ENCODE assay signal across 17 cellular contexts in genomic region chr5:6768590-6769230, GRCh38. TPM values are rescaled to one million over a fixed set of nuclear protein-coding genes. Genes with fewer than 3 reads are reported as not detected.
DNase-seq lines count a peak whose midpoint lies in the region; ATAC-seq, FAIRE-seq and TF ChIP-seq lines count a peak whose summit lies in the region.
"Had no signal": no experiment of that assay in that cellular context is flagged by ENCODE, and none has a peak within 500 bp of the region (broad histone marks: within the 10 kb centered on the region; RNA-seq: fewer than 3 reads in every experiment).

No MANE protein-coding gene starts in this region.

- no peak for TF ChIP-seq EP300 in H1 (IDR thresholded peaks at IDR 0.05; ENCODE audit: borderline replicate concordance in 1 of 2, low read depth in 2 of 2, low read length in 2 of 2)

- no peaks in the 10 kb centered on the region; a peak in 2 of 22 replicates for H4K20me1 ChIP-seq in BLaER1 treated with 17β-estradiol and CSF1 and Interleukin-3, amounts not matched to agents 10 nM and 100 nM
- no peaks in the 10 kb centered on the region for H4K20me1 ChIP-seq in H1 (replicated peaks in 1 of 2; ENCODE audit: control insufficient read depth in 1 of 2, insufficient read depth in 2 of 2, low read length in 2 of 2)

- H3K56ac ChIP-seq in H1 (replicated peaks; ENCODE audit: insufficient read length, low read depth, low read length) = no peak overlapping the region

- CTCF ChIA-PET in A673 (lab: Charles Lee) = no interaction called here
- CTCF ChIA-PET in Panc1 (lab: Charles Lee) = no interaction called here
- CTCF ChIA-PET in H1 (lab: Charles Lee; ENCODE audit: partially characterized antibody) = interaction anchor here (0.6 to 8.4 kb wide), 11 partner anchors 10 to 1088 kb away, joined by 3 to 97 read pairs (median 6); no protein-coding TSS in a partner anchor

- H3K23ac ChIP-seq in H1 (ENCODE audit: insufficient read length) = no peak overlapping the region

- ATAC-seq in Panc1 (no peak), left lung (no peak), GM18505 (IDR thresholded peaks at IDR 0.05; ENCODE audit: unreplicated experiment) (no peak)
- ATAC-seq: HCT116, SK-N-SH treated with all-trans-retinoic acid at 6 μM for 48 hours had no signal

- no peaks in the 10 kb centered on the region for H3K79me1 ChIP-seq in H1 (ENCODE audit: low read depth, low read length)

- no peaks in the 10 kb centered on the region for H3K79me2 ChIP-seq in H1 (ENCODE audit: control insufficient read depth in 1 of 2, insufficient read depth in 2 of 2, low read length in 2 of 2)

- intact Hi-C loops in A673 (cut with micrococcal nuclease; ENCODE audit: unreplicated experiment) = loop anchor here (10.0 kb wide), 2 partner anchors 626 to 986 kb away; partner anchors contain the start of gene ADCY2
- intact Hi-C loops in Panc1 (cut with micrococcal nuclease; ENCODE audit: unreplicated experiment) = loop anchor here (5.0 kb wide), 2 partner anchors 309 to 629 kb away; partner anchors contain the start of gene ADCY2
- intact Hi-C loops in left lung (cut with DNase I) = no loop called here

- DNase-seq in A673 (ENCODE audit: low spot score) (no peak), Panc1 (ENCODE audit: low read depth, low spot score) (no peak), H1 (ENCODE audit: low read depth in 1 of 2, low spot score in 2 of 2) (no peak), left lung (no peak), NCI-H1105 treated with DMSO at 0.1 percent for 48 hours (lab: John Stamatoyannopoulos, UW) (no peak), DMS53 treated with DMSO at 0.1 percent for 48 hours (lab: John Stamatoyannopoulos, UW; ENCODE audit: unreplicated experiment) (no peak)
- DNase-seq: EL, KG1, NCI-H1930, NCI-H2171 treated with DMSO at 0.1 percent for 48 hours, NCI-H524 treated with DMSO at 0.1 percent for 48 hours, Right ventricle myocardium superior had no signal

- H3K18ac ChIP-seq in H1 (ENCODE audit: extremely low read depth, low read length) = no peak overlapping the region

- H2BK120ac ChIP-seq in H1 (replicated peaks; ENCODE audit: low read depth, low read length) = no peak overlapping the region

- H4K91ac ChIP-seq in H1 (replicated peaks; ENCODE audit: insufficient read length, low read length) = no peak overlapping the region

- peak overlapping the region in 8 of 11 experiments; percentile 23 to 69 (median 55); a peak in 15 of 22 replicates for H3K4me2 ChIP-seq in BLaER1 treated with 17β-estradiol and CSF1 and Interleukin-3, amounts not matched to agents 10 nM and 100 nM
- no peak overlapping the region for H3K4me2 ChIP-seq in H1 (ENCODE audit: insufficient read depth in 1 of 2, low read depth in 2 of 2, low read length in 2 of 2)

- no peaks in the 10 kb centered on the region for H3K27me3 ChIP-seq in A673 (replicated peaks; ENCODE audit: insufficient read depth, low read depth, low read length, poor library complexity)
- H3K27me3 ChIP-seq in BLaER1 treated with 17β-estradiol and CSF1 and Interleukin-3, amounts not matched to agents 10 nM and 100 nM = no peaks in the 10 kb centered on the region
- H3K27me3 ChIP-seq in Panc1 (ENCODE audit: control insufficient read depth, insufficient read depth, low read length) = no peaks in the 10 kb centered on the region
- no peaks in the 10 kb centered on the region for H3K27me3 ChIP-seq in H1 (replicated peaks in 1 of 4; ENCODE audit: control insufficient read depth in 3 of 4, extremely low read depth in 1 of 4, insufficient read depth in 3 of 4, low read length in 3 of 4)
- H3K27me3 ChIP-seq in left lung = no peaks in the 10 kb centered on the region

- H3K27ac ChIP-seq in A673 (ENCODE audit: low read depth, low read length, poor library complexity, severe bottlenecking) (no peak overlapping the region), Panc1 (ENCODE audit: low read length) (peak overlapping the region; percentile 86; the same call in 1 of the 2 replicates), H1 (ENCODE audit: low read depth, low read length) (no peak overlapping the region), left lung (no peak overlapping the region)
- no peak overlapping the region for H3K27ac ChIP-seq in BLaER1 treated with 17β-estradiol and CSF1 and Interleukin-3, amounts not matched to agents 10 nM and 100 nM
- H3K27ac ChIP-seq: HL-60 had no signal

- H4K8ac ChIP-seq in H1 (ENCODE audit: extremely low read depth, insufficient read depth, low read length) = no peak overlapping the region

- POLR2A ChIA-PET in A673 (lab: Charles Lee; ENCODE audit: low non-redundant PET) = no interaction called here
- POLR2A ChIA-PET in Panc1 (lab: Charles Lee) = no interaction called here
- POLR2A ChIA-PET in H1 (lab: Charles Lee; ENCODE audit: partially characterized antibody) = interaction anchor here (1.2 kb wide), 1 partner anchor 39 kb away, joined by 3 read pairs; no protein-coding TSS in a partner anchor

- in situ Hi-C loops in Panc1 (cut with HindIII; ENCODE audit: low pct_unique_long_range_greater_than_20kb, low sequenced_read_pairs) = no loop called here

- H3K36me3 ChIP-seq in A673 (ENCODE audit: insufficient read depth, low read length, poor library complexity, severe bottlenecking) (no peaks in the 10 kb centered on the region), Panc1 (ENCODE audit: control insufficient read depth, insufficient read depth, low read length) (no peaks in the 10 kb centered on the region; the same call in 1 of the 2 replicates), H1 (ENCODE audit: control insufficient read depth in 2 of 4, insufficient read depth in 4 of 4, low read length in 3 of 4) (no peaks in the 10 kb centered on the region), left lung (no peaks in the 10 kb centered on the region)
- no peaks in the 10 kb centered on the region for H3K36me3 ChIP-seq in BLaER1 treated with 17β-estradiol and CSF1 and Interleukin-3, amounts not matched to agents 10 nM and 100 nM

- H3K9me3 ChIP-seq in A673 (ENCODE audit: low read depth, low read length, poor library complexity, severe bottlenecking) = no peaks in the 10 kb centered on the region
- no peaks in the 10 kb centered on the region for H3K9me3 ChIP-seq in BLaER1 treated with 17β-estradiol and CSF1 and Interleukin-3, amounts not matched to agents 10 nM and 100 nM (replicated peaks in 1 of 11)
- no peaks in the 10 kb centered on the region for H3K9me3 ChIP-seq in Panc1 (ENCODE audit: control insufficient read depth, insufficient read depth, low read depth, low read length)
- H3K9me3 ChIP-seq in H1 (ENCODE audit: insufficient read depth in 2 of 2, low read depth in 1 of 2, low read length in 1 of 2) = no peaks in the 10 kb centered on the region
- no peaks in the 10 kb centered on the region for H3K9me3 ChIP-seq in left lung

- BruUV-seq in A673 (replicated peaks; lab: Mats Ljungman, UMichigan) (no TSS peak), Panc1 (replicated peaks; lab: Mats Ljungman, UMichigan) (no TSS peak)

- H3K4ac ChIP-seq in H1 (replicated peaks; ENCODE audit: insufficient read length, low read depth, low read length) = no peak overlapping the region

- H2BK20ac ChIP-seq in H1 (ENCODE audit: low read length) = no peak overlapping the region

- no peak for TF ChIP-seq POLR2A in H1 (IDR thresholded peaks at IDR 0.05; ENCODE audit: control extremely low read depth in 1 of 2, low read depth in 2 of 2, low read length in 2 of 2)
- no peak for TF ChIP-seq POLR2A in GM18505 (IDR thresholded peaks at IDR 0.05; ENCODE audit: borderline replicate concordance, extremely low read depth, insufficient read depth, insufficient read length)

- no peak overlapping the region for H3K4me3 ChIP-seq in A673 (ENCODE audit: low read depth, low read length, poor library complexity, severe bottlenecking)
- H3K4me3 ChIP-seq in BLaER1 treated with 17β-estradiol and CSF1 and Interleukin-3, amounts not matched to agents 10 nM and 100 nM = no peak overlapping the region
- H3K4me3 ChIP-seq in Panc1 (ENCODE audit: low read depth in 2 of 2, low read length in 2 of 2) = no peak overlapping the region
- H3K4me3 ChIP-seq in H1 (ENCODE audit: extremely low read depth in 1 of 4, insufficient read depth in 2 of 4, low read depth in 3 of 4, low read length in 4 of 4) = no peak overlapping the region
- H3K4me3 ChIP-seq in left lung = no peak overlapping the region

- no peak overlapping the region for H2AFZ ChIP-seq in H1 (ENCODE audit: low read length)

- no peak overlapping the region for H2BK15ac ChIP-seq in H1 (ENCODE audit: low read length)

- 0 out of 2 replicates have a peak, but pooled peaks have one; percentile 10 for TF ChIP-seq CTCF in A673 (conservative IDR thresholded peaks at IDR 0.05; ENCODE audit: low read depth, low read length)
- no peak for TF ChIP-seq CTCF in Panc1 (IDR thresholded peaks at IDR 0.05)
- TF ChIP-seq CTCF in H1 (IDR thresholded peaks at IDR 0.05; ENCODE audit: control extremely low read depth in 1 of 3, insufficient read depth in 1 of 3, low read depth in 1 of 3, low read length in 3 of 3) = peak in 2 of 3 experiments; percentile 18 to 37; a peak in 3 of 4 replicates
- no peak for TF ChIP-seq CTCF in left lung (IDR thresholded peaks at IDR 0.05)

- H3K14ac ChIP-seq in H1 (ENCODE audit: insufficient read length) = no peak overlapping the region

- WGBS in H1 (ENCODE audit: extremely low coverage in 1 of 2, insufficient coverage in 1 of 2, insufficient read length in 1 of 2, insufficient replicate concordance in 2 of 2, low coverage in 1 of 2, low lambda C conversion rate in 2 of 2, missing lambda C conversion rate in 1 of 2), 2 experiments = 87% methylated on average over 12 of the region's 12 CpGs; no CpG with 5 or more reads in 1 of the 2 experiments

- peaks cover 16% of the 10 kb centered on the region for H3K4me1 ChIP-seq in A673 (ENCODE audit: insufficient read depth, low read length, poor library complexity, severe bottlenecking)
- H3K4me1 ChIP-seq in BLaER1 treated with 17β-estradiol and CSF1 and Interleukin-3, amounts not matched to agents 10 nM and 100 nM = peaks cover 22 to 50% (median 37%) of the 10 kb centered on the region in 10 experiments
- H3K4me1 ChIP-seq in Panc1 (ENCODE audit: control insufficient read depth, insufficient read depth, low read length) = peaks cover 27% of the 10 kb centered on the region
- H3K4me1 ChIP-seq in H1 (replicated peaks in 1 of 4; ENCODE audit: control insufficient read depth in 3 of 4, insufficient read depth in 4 of 4, low read length in 3 of 4) = peaks cover 0 to 2% (median 1%) of the 10 kb centered on the region in 4 experiments; a peak in 2 of 7 replicates
- H3K4me1 ChIP-seq in left lung = peaks cover 12 to 20% of the 10 kb centered on the region in 2 donors

- H2BK5ac ChIP-seq in H1 (ENCODE audit: low read depth, low read length) = no peak overlapping the region

- no peak overlapping the region for H2AK5ac ChIP-seq in H1 (ENCODE audit: low read depth, low read length)

- peaks cover 2% of the 10 kb centered on the region; the same call in 1 of the 2 replicates for H3K23me2 ChIP-seq in H1 (ENCODE audit: low read depth, low read length)

- H4K5ac ChIP-seq in H1 (ENCODE audit: insufficient read length, low read depth, low read length) = no peak overlapping the region

- H3K9ac ChIP-seq in BLaER1 treated with 17β-estradiol and CSF1 and Interleukin-3, amounts not matched to agents 10 nM and 100 nM = no peak overlapping the region
- no peak overlapping the region for H3K9ac ChIP-seq in H1 (replicated peaks in 1 of 4; ENCODE audit: extremely low read depth in 1 of 4, low read depth in 3 of 4, low read length in 3 of 4)

- FAIRE-seq in H1 (lab: Jason Lieb, UNC) = no peak

- H2BK12ac ChIP-seq in H1 (ENCODE audit: low read depth, low read length) = no peak overlapping the region

- peak; percentile 19 to 39; a peak in 3 of 4 replicates for TF ChIP-seq RAD21 in H1 (IDR thresholded peaks at IDR 0.05 in 1 of 2, conservative IDR thresholded peaks at IDR 0.05 in 1 of 2; ENCODE audit: low read depth in 2 of 2, low read length in 2 of 2)

RNA-seq across cellular contexts. Expression of gene TENT4A, which starts 55.5 kb away (rescaled TPM):
- total RNA-seq in A673 (2021) (51.7 and 57.1 TPM in 2 replicates), Panc1 (2021; ENCODE audit: unreplicated experiment) (29.6 TPM), left lung (10 to 100 TPM; 17.1 to 23.3 TPM)
- polyA plus RNA-seq in Panc1 (2012; ENCODE audit: insufficient read length) = 21.0 TPM
- 22.4 and 25.1 TPM in 2 replicates for total RNA-seq in H1 (2021; fragmentation: NEBNext Ultra II Directional; extraction: Animal tissue kit (Norgen Biotek cat#: 25700))
- polyA plus RNA-seq in H1 (2011; rRNA removed) = 8.9 and 11.6 TPM in 2 replicates
- 6.3 TPM for polyA plus RNA-seq in H1 (2011; cell fraction: cytosol; rRNA removed)
- 46.4 TPM for polyA plus RNA-seq in H1 (2011; cell fraction: nucleus; rRNA removed)
- 17.5 to 20.5 TPM (median 19.2 TPM) in 4 replicates for polyA plus RNA-seq in H1 (2012, experiment 1 of 2)
- 4.8 TPM for polyA plus RNA-seq in H1 (2012, experiment 2 of 2)
- polyA plus RNA-seq in H1 (2013, experiment 1 of 2) = 21.0 TPM
- polyA plus RNA-seq in H1 (2013, experiment 2 of 2) = 20.5 TPM
- polyA minus RNA-seq in H1 (2011; rRNA and poly(A)+ RNA removed) = 12.4 and 14.3 TPM in 2 replicates
- 13.4 TPM for polyA minus RNA-seq in H1 (2011; cell fraction: cytosol; rRNA and poly(A)+ RNA removed)
- 30.2 TPM for polyA minus RNA-seq in H1 (2011; cell fraction: nucleus; rRNA and poly(A)+ RNA removed)

Comparison
In these comparisons a context has a peak if more than half of its experiments do, and no peak if none do; other contexts are left out.
1. CTCF ChIP-seq: peak in A673 (single experiment) and H1 (2 of 3); none in Panc1 (single experiment) and left lung (0 of 2).
2. H3K4me2 ChIP-seq: peak in BLaER1 treated with 17β-estradiol and CSF1 and Interleukin-3, amounts not matched to agents 10 nM and 100 nM (8 of 11); none in H1 (0 of 2).
3. intact Hi-C loops: an anchor here in A673 (10.0 kb wide) and Panc1 (5.0 kb wide); none called in left lung.